15 cellular contexts compared by ENCODE assay signal in genomic region chr2:197969391-197969893, GRCh38.
DNase-seq lines count a peak whose midpoint lies in the region; ATAC-seq and TF ChIP-seq lines count a peak whose summit lies in the region.
"Had no signal": no experiment of that assay in that cellular context is flagged by ENCODE, and none has a peak within 500 bp of the region (broad histone marks: within the 10 kb centered on the region; RNA-seq: fewer than 3 reads in every experiment).

No MANE protein-coding gene starts in this region.

- H3K56ac ChIP-seq in IMR-90 (ENCODE audit: extremely low read depth, insufficient read depth, low read length), result no peak overlapping the region

- TF ChIP-seq CTCF in IMR-90 (conservative IDR thresholded peaks at IDR 0.05; ENCODE audit: low read depth, low read length), result no peak
- TF ChIP-seq CTCF in epithelial cell of esophagus (IDR thresholded peaks at IDR 0.05; ENCODE audit: insufficient read depth, low read depth, low read length, missing control alignments), result no peak
- no peak for TF ChIP-seq CTCF in lung (IDR thresholded peaks at IDR 0.05; ENCODE audit: control extremely low read depth, extremely low read depth)
- no peak for TF ChIP-seq CTCF in GM10266 (IDR thresholded peaks at IDR 0.05; ENCODE audit: control insufficient read depth, insufficient read depth, low read depth, missing control alignments)

- H3K27me3 ChIP-seq in IMR-90 (ENCODE audit: control insufficient read depth, insufficient read depth, low read length) (no peaks in the 10 kb centered on the region), lung (ENCODE audit: control insufficient read depth, insufficient read depth) (no peaks in the 10 kb centered on the region)
- H3K27me3 ChIP-seq: body of pancreas, Peyer's patch, upper lobe of left lung had no signal

- H3K9me3 ChIP-seq in IMR-90 (ENCODE audit: control insufficient read depth, insufficient read depth, low read length) (no peaks in the 10 kb centered on the region), lung (ENCODE audit: control insufficient read depth in 2 of 2, insufficient read depth in 1 of 2, low read length in 1 of 2) (no peaks in the 10 kb centered on the region)
- H3K9me3 ChIP-seq: body of pancreas, Peyer's patch had no signal

- H3K27ac ChIP-seq in IMR-90 (ENCODE audit: insufficient read depth, low read length) (no peak overlapping the region), lung (ENCODE audit: low read depth in 1 of 2, low read length in 1 of 2) (peak overlapping the region in 1 of 2 donors; percentile 53)
- H3K27ac ChIP-seq: body of pancreas, Peyer's patch, upper lobe of left lung had no signal

- H4K20me1 ChIP-seq in IMR-90 (ENCODE audit: insufficient read depth, low read length), result no peaks in the 10 kb centered on the region

- H3K9me1 ChIP-seq in IMR-90 (ENCODE audit: insufficient read depth, low read length), result no peaks in the 10 kb centered on the region

- DNase-seq in DMS53 treated with DMSO at 0.1 percent for 48 hours (lab: John Stamatoyannopoulos, UW; ENCODE audit: unreplicated experiment), result peak; percentile 2
- DNase-seq in IMR-90, result peak; percentile 65
- DNase-seq in epithelial cell of esophagus (ENCODE audit: low read depth), result peak; percentile 15
- no peak for DNase-seq in lung (ENCODE audit: low spot score)
- no peak for DNase-seq in C1 segment of cervical spinal cord (lab: John Stamatoyannopoulos, UW)
- no peak for DNase-seq in GM10266 (ENCODE audit: extremely low spot score)
- DNase-seq in T-helper 1 cell, result no peak
- DNase-seq: body of pancreas, HCEC 1CT, left colon, NCI-H1048, NCI-H446 treated with DMSO at 0.1 percent for 48 hours, Peyer's patch, upper lobe of left lung had no signal

- H3K4me1 ChIP-seq in IMR-90 (ENCODE audit: control insufficient read depth, insufficient read depth, low read length) (no peaks in the 10 kb centered on the region), lung (ENCODE audit: control insufficient read depth in 2 of 2, insufficient read depth in 2 of 2, low read length in 2 of 2) (peaks cover 1 to 27% of the 10 kb centered on the region in 2 donors)
- H3K4me1 ChIP-seq: body of pancreas, Peyer's patch had no signal

- no peak; the same call in 1 of the 2 replicates for ATAC-seq in IMR-90 (ENCODE audit: low read depth)
- peak; percentile 34 for ATAC-seq in lung (ENCODE audit: insufficient read depth, low FRiP score)
- ATAC-seq in GM18909 (IDR thresholded peaks at IDR 0.05; ENCODE audit: poor library complexity, unreplicated experiment), result no peak
- ATAC-seq: body of pancreas, left colon had no signal

- no peak overlapping the region for H4K8ac ChIP-seq in IMR-90 (ENCODE audit: low read depth in 2 of 2, low read length in 2 of 2)

- POLR2A ChIA-PET in IMR-90 (lab: Charles Lee; ENCODE audit: unreplicated experiment), result no interaction called here

- H2AFZ ChIP-seq in IMR-90 (replicated peaks; ENCODE audit: low read length, poor library complexity), result no peak overlapping the region

- no peak overlapping the region for H2AK5ac ChIP-seq in IMR-90 (ENCODE audit: low read depth, low read length)

- CTCF ChIA-PET in IMR-90 (lab: Yijun Ruan, JAX), result no interaction called here

- H4K5ac ChIP-seq in IMR-90 (ENCODE audit: low read depth, low read length), result no peak overlapping the region

- H3K36me3 ChIP-seq in IMR-90 (ENCODE audit: control insufficient read depth, insufficient read depth, low read length) (no peaks in the 10 kb centered on the region), lung (ENCODE audit: control insufficient read depth in 2 of 2, insufficient read depth in 2 of 2, low read length in 2 of 2) (no peaks in the 10 kb centered on the region)
- H3K36me3 ChIP-seq: Peyer's patch, upper lobe of left lung had no signal

- H3K4me3 ChIP-seq in IMR-90 (ENCODE audit: insufficient read depth, low read depth, low read length) (no peak overlapping the region), epithelial cell of esophagus (ENCODE audit: low read length) (no peak overlapping the region), lung (no peak overlapping the region)
- H3K4me3 ChIP-seq: body of pancreas, Peyer's patch, upper lobe of left lung had no signal

- H3K14ac ChIP-seq in IMR-90 (replicated peaks; ENCODE audit: low read depth, low read length), result no peak overlapping the region

- no peak overlapping the region for H3K9ac ChIP-seq in IMR-90 (ENCODE audit: low read depth, low read length)

- no peak overlapping the region for H2BK5ac ChIP-seq in IMR-90 (ENCODE audit: low read depth, low read length, poor library complexity, severe bottlenecking)

- no TSS peak for BruUV-seq in IMR-90 (replicated peaks; lab: Mats Ljungman, UMichigan)

- in situ Hi-C loops in IMR-90 (cut with MboI; ENCODE audit: low sequenced_read_pairs), result no loop called here

- no peak overlapping the region for H2BK120ac ChIP-seq in IMR-90 (ENCODE audit: low read depth, low read length)

- no peak overlapping the region for H3K4ac ChIP-seq in IMR-90 (ENCODE audit: low read depth, low read length)

- TF ChIP-seq RAD21 in IMR-90 (IDR thresholded peaks at IDR 0.05; ENCODE audit: low read length), result no peak

- H3K79me1 ChIP-seq in IMR-90 (ENCODE audit: low read depth in 1 of 2, low read length in 2 of 2), result no peaks in the 10 kb centered on the region

- H3K18ac ChIP-seq in IMR-90 (ENCODE audit: low read depth, low read length), result no peak overlapping the region

- no peak overlapping the region for H3K4me2 ChIP-seq in IMR-90 (ENCODE audit: low read depth, low read length)

- H4K91ac ChIP-seq in IMR-90 (ENCODE audit: insufficient read depth, low read depth, low read length), result no peak overlapping the region

- H2BK20ac ChIP-seq in IMR-90 (ENCODE audit: low read depth, low read length), result no peak overlapping the region

- dilution Hi-C loops in IMR-90 (cut with HindIII; ENCODE audit: low sequenced_read_pairs, unreplicated experiment), result no loop called here

- no peak for TF ChIP-seq POLR2A in IMR-90 (IDR thresholded peaks at IDR 0.05; ENCODE audit: low read depth, low read length)

- H2BK15ac ChIP-seq in IMR-90 (ENCODE audit: low read depth, low read length), result no peak overlapping the region

- no peak overlapping the region for H3K23ac ChIP-seq in IMR-90 (ENCODE audit: low read depth, low read length)

- intact Hi-C loops in IMR-90 (cut with micrococcal nuclease), result no loop called here

- H2AK9ac ChIP-seq in IMR-90 (replicated peaks; ENCODE audit: low read depth, low read length, poor library complexity), result no peak overlapping the region

TF ChIP-seq in IMR-90, 13 proteins besides CTCF, POLR2A, EP300 and RAD21:
- no peak for TF ChIP-seq SMC3 (IDR thresholded peaks at IDR 0.05; ENCODE audit: low read depth, low read length)
- no peak for TF ChIP-seq BHLHE40 (IDR thresholded peaks at IDR 0.05; ENCODE audit: low read depth, low read length)
- TF ChIP-seq MXI1 (IDR thresholded peaks at IDR 0.05; ENCODE audit: borderline replicate concordance, low read depth, low read length), result no peak
- TF ChIP-seq RCOR1 (IDR thresholded peaks at IDR 0.05; ENCODE audit: insufficient replicate concordance, low read length), result no peak
- no peak for TF ChIP-seq NFE2L2 (IDR thresholded peaks at IDR 0.05; ENCODE audit: low read depth, low read length)
- no peak for TF ChIP-seq ELK1 (IDR thresholded peaks at IDR 0.05; ENCODE audit: borderline replicate concordance, low read depth, low read length)
- no peak for TF ChIP-seq MAFK (IDR thresholded peaks at IDR 0.05; ENCODE audit: low read depth, low read length)
- no peak for TF ChIP-seq CEBPB (IDR thresholded peaks at IDR 0.05; ENCODE audit: low read depth, low read length)
- no peak for TF ChIP-seq MAZ (IDR thresholded peaks at IDR 0.05; ENCODE audit: borderline replicate concordance, low read depth, low read length)
- TF ChIP-seq FOS (IDR thresholded peaks at IDR 0.05; ENCODE audit: low read depth, low read length), result no peak
- no peak for TF ChIP-seq CHD1 (IDR thresholded peaks at IDR 0.05; ENCODE audit: low read depth, low read length)
- no peak for TF ChIP-seq USF2 (IDR thresholded peaks at IDR 0.05; ENCODE audit: low read depth, low read length)
- TF ChIP-seq RFX5 (IDR thresholded peaks at IDR 0.05; ENCODE audit: low read depth, low read length), result no peak

Comparison
In these comparisons a context has a peak if more than half of its experiments do, and no peak if none do; other contexts are left out.
1. DNase-seq: peak in DMS53 treated with DMSO at 0.1 percent for 48 hours (single experiment), IMR-90 (single experiment) and epithelial cell of esophagus (single experiment); none in lung (single experiment), C1 segment of cervical spinal cord (0 of 14), GM10266 (single experiment) and T-helper 1 cell (0 of 5).